ENCODE assay signal across 9 cellular contexts in the genomic region with DNA sequence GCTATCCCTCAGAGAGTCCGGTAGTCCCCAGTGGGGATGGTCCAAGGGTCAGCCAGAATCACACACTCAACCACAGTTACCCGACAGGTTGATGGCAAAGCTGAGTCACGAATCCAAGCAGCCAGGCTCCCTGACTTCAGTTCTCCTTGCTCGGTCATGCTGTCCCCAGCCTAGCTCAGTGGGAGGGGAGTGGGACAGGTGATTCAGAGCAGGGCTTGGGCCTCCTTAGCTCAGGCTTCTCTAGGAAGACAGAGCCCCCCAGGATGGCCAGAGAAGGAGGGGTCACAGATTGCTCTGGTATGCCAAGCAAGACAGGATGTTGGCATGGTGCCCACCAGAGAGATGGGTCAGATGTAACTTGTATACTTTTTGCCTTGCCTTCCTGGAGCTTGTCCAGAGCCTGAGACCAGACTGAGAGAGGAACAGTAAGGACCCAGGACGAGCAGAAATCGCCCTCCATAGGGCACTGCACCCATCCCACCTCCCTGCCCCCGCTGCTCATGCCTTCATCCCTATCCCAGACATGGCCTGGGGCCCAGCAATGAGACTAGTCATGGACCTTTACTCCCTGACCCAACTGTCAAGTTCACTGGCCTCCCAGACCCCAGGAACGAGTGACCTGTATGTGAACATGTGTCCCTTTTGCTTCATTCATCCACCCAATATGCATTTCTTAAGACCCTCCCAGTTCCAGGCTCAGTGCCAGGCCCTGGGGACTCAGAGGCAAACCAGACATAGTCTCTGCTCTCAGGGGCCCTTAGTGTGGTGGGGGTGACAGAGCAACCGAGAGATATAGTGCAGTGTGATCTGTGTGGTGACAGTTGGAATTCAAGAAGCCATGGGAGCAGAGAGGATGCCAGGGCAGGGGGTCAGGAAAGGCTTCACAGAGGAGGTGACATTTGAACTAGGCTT.
DNase-seq lines count a peak whose midpoint lies in the region; ATAC-seq and TF ChIP-seq lines count a peak whose summit lies in the region.
"Had no signal": no experiment of that assay in that cellular context is flagged by ENCODE, and none has a peak within 500 bp of the region (broad histone marks: within the 10 kb centered on the region; RNA-seq: fewer than 3 reads in every experiment).

No MANE protein-coding gene starts in this region.

- H3K27ac ChIP-seq in A673 (ENCODE audit: low read depth, low read length, poor library complexity, severe bottlenecking) (peak overlapping the region; percentile 67), epithelial cell of prostate (peak overlapping the region; percentile 79), muscle layer of colon (ENCODE audit: low read depth, low read length) (peak overlapping the region; percentile 65)

- no TSS peak for BruUV-seq in A673 (replicated peaks; lab: Mats Ljungman, UMichigan)

- H3K4me1 Mint-ChIP-seq in WTC11: peaks cover 29% of the 10 kb centered on the region

- H3K9me3 Mint-ChIP-seq in WTC11: no peaks in the 10 kb centered on the region; the same call in 1 of the 2 replicates
- H3K9me3 Mint-ChIP-seq: stimulated activated naive CD8-positive, alpha-beta T cell treated with anti-CD3 and anti-CD28 coated beads, Interleukin-15, Interleukin-2, amounts not matched to agents 100 ng/mL and 50 ng/mL, for 24 hours had no signal

- no peak for ATAC-seq in WTC11

- in situ Hi-C loops in GM13977 (cut with MboI; ENCODE audit: low pct_unique_long_range_greater_than_20kb, low sequenced_read_pairs, unreplicated experiment): no loop called here

- no peak overlapping the region for H3K4me3 Mint-ChIP-seq in WTC11

- H3K36me3 Mint-ChIP-seq in WTC11: no peaks in the 10 kb centered on the region

- no peak overlapping the region for H3K4me3 ChIP-seq in A673 (ENCODE audit: low read depth, low read length, poor library complexity, severe bottlenecking)
- H3K4me3 ChIP-seq in muscle layer of colon (ENCODE audit: low read depth in 1 of 2, low read length in 2 of 2): no peak overlapping the region

- H3K36me3 ChIP-seq in A673 (ENCODE audit: insufficient read depth, low read length, poor library complexity, severe bottlenecking) (no peaks in the 10 kb centered on the region), muscle layer of colon (ENCODE audit: insufficient read depth, low read length) (no peaks in the 10 kb centered on the region)

- H3K4me1 ChIP-seq in A673 (ENCODE audit: insufficient read depth, low read length, poor library complexity, severe bottlenecking) (peaks cover 30% of the 10 kb centered on the region), muscle layer of colon (ENCODE audit: insufficient read depth, low read length) (peaks cover 11% of the 10 kb centered on the region)

- H3K27me3 ChIP-seq in A673 (replicated peaks; ENCODE audit: insufficient read depth, low read depth, low read length, poor library complexity) (no peaks in the 10 kb centered on the region), muscle layer of colon (ENCODE audit: control insufficient read depth in 1 of 2, insufficient read depth in 2 of 2, low read length in 2 of 2) (no peaks in the 10 kb centered on the region)

- no peak overlapping the region for H3K9ac ChIP-seq in muscle layer of colon (ENCODE audit: low read length)

- H3K9me3 ChIP-seq in A673 (ENCODE audit: low read depth, low read length, poor library complexity, severe bottlenecking) (no peaks in the 10 kb centered on the region), muscle layer of colon (ENCODE audit: low read length) (no peaks in the 10 kb centered on the region)

- POLR2A ChIA-PET in A673 (lab: Charles Lee; ENCODE audit: low non-redundant PET): no interaction called here
- POLR2A ChIA-PET in WTC11 (lab: Charles Lee): no interaction called here

- DNase-seq in A673 (ENCODE audit: low spot score) (peak; percentile 41), LoVo (ENCODE audit: low spot score) (peak; percentile 40), epithelial cell of prostate (ENCODE audit: low read depth, low spot score) (peak; percentile 12), OCI-M1 (lab: John Stamatoyannopoulos, UW) (no peak), GM13977 (ENCODE audit: low spot score) (no peak), WTC11 (ENCODE audit: low spot score) (no peak), SKM-1 (lab: John Stamatoyannopoulos, UW; ENCODE audit: unreplicated experiment) (no peak)

- no peak overlapping the region for H3K27ac Mint-ChIP-seq in WTC11
- H3K27ac Mint-ChIP-seq: stimulated activated naive CD8-positive, alpha-beta T cell treated with anti-CD3 and anti-CD28 coated beads, Interleukin-15, Interleukin-2, amounts not matched to agents 100 ng/mL and 50 ng/mL, for 24 hours had no signal

- TF ChIP-seq CTCF in A673 (conservative IDR thresholded peaks at IDR 0.05; ENCODE audit: low read depth, low read length): no peak
- no peak for TF ChIP-seq CTCF in GM13977 (IDR thresholded peaks at IDR 0.05; ENCODE audit: extremely low read depth, insufficient read depth, missing control alignments)
- TF ChIP-seq CTCF in WTC11 (IDR thresholded peaks at IDR 0.05): no peak

- H3K27me3 Mint-ChIP-seq in WTC11 (ENCODE audit: low read depth): peaks cover 37% of the 10 kb centered on the region
- H3K27me3 Mint-ChIP-seq: stimulated activated naive CD8-positive, alpha-beta T cell treated with anti-CD3 and anti-CD28 coated beads, Interleukin-15, Interleukin-2, amounts not matched to agents 100 ng/mL and 50 ng/mL, for 24 hours had no signal

- intact Hi-C loops in A673 (cut with micrococcal nuclease; ENCODE audit: unreplicated experiment): no loop called here

- CTCF ChIA-PET in A673 (lab: Charles Lee) (interaction anchor here (0.5 kb wide), 1 partner anchor 28 kb away, joined by 8 read pairs; no protein-coding TSS in a partner anchor), WTC11 (lab: Charles Lee) (interaction anchor here (4.2 kb wide), 1 partner anchor 67 kb away, joined by 29 read pairs; the partner anchor contains the start of gene EFNB1)

TF ChIP-seq in WTC11, 78 proteins besides CTCF, POLR2A, EP300 and RAD21:
- TF ChIP-seq CREM (CRISPR knock-in tag; IDR thresholded peaks at IDR 0.05): no peak
- TF ChIP-seq ZNF425 (CRISPR knock-in tag; conservative IDR thresholded peaks at IDR 0.05): no peak
- no peak for TF ChIP-seq TP53 (CRISPR knock-in tag; IDR thresholded peaks at IDR 0.05)
- TF ChIP-seq RELA (CRISPR knock-in tag; IDR thresholded peaks at IDR 0.05; ENCODE audit: borderline replicate concordance): no peak
- TF ChIP-seq MLX (CRISPR knock-in tag; IDR thresholded peaks at IDR 0.05): no peak
- TF ChIP-seq ZNF232 (CRISPR knock-in tag; IDR thresholded peaks at IDR 0.05): no peak
- TF ChIP-seq FOXJ3 (CRISPR knock-in tag; IDR thresholded peaks at IDR 0.05; ENCODE audit: borderline replicate concordance): no peak
- TF ChIP-seq EMX1 (CRISPR knock-in tag; IDR thresholded peaks at IDR 0.05): no peak
- TF ChIP-seq GRHL2 (CRISPR knock-in tag; IDR thresholded peaks at IDR 0.05; ENCODE audit: insufficient replicate concordance, severe bottlenecking): no peak
- no peak for TF ChIP-seq ATF3 (CRISPR knock-in tag; conservative IDR thresholded peaks at IDR 0.05)
- no peak for TF ChIP-seq ZNF416 (CRISPR knock-in tag; IDR thresholded peaks at IDR 0.05)
- TF ChIP-seq KAT7 (CRISPR knock-in tag; IDR thresholded peaks at IDR 0.05; ENCODE audit: borderline replicate concordance): no peak
- TF ChIP-seq TCF7 (CRISPR knock-in tag; IDR thresholded peaks at IDR 0.05; ENCODE audit: low read depth): no peak
- TF ChIP-seq NR2C2 (CRISPR knock-in tag; IDR thresholded peaks at IDR 0.05): no peak
- no peak for TF ChIP-seq SOX15 (CRISPR knock-in tag; IDR thresholded peaks at IDR 0.05)
- no peak for TF ChIP-seq USF2 (CRISPR knock-in tag; IDR thresholded peaks at IDR 0.05)
- TF ChIP-seq, protein P1, sequence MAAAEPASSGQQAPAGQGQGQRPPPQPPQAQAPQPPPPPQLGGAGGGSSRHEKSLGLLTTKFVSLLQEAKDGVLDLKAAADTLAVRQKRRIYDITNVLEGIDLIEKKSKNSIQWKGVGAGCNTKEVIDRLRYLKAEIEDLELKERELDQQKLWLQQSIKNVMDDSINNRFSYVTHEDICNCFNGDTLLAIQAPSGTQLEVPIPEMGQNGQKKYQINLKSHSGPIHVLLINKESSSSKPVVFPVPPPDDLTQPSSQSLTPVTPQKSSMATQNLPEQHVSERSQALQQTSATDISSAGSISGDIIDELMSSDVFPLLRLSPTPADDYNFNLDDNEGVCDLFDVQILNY (CRISPR knock-in tag; IDR thresholded peaks at IDR 0.05): no peak

Comparison
In these comparisons a context has a peak if more than half of its experiments do, and no peak if none do; other contexts are left out.
1. DNase-seq: peak in A673 (single experiment), LoVo (single experiment) and epithelial cell of prostate (single experiment); none in OCI-M1 (single experiment), GM13977 (single experiment), WTC11 (single experiment) and SKM-1 (single experiment).
2. Peak in every context shown above with its lines, with median percentiles within 50 percentile points of each other: H3K27ac ChIP-seq.